19 cellular contexts compared by ENCODE assay signal in the genomic region with DNA sequence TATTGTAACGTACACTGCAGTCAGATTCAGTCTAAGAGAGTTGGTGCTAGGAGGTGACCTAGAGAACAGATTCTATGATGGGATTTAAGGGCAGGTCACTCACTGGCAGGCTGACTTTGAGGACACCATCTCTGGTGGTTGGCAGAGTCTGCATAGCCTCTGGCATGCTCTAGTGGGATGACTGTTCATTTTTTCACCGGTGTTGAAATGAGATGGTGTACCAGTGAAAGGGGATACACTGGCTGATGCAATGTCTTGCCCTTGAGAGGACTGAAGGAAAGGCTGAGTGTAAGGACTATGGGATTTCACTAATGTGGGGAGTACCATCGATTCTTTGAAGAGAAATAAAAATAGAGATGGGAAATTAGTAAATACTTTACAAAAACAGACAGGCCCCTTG.
"Had no signal": no experiment of that assay in that cellular context is flagged by ENCODE, and none has a peak within 500 bp of the region (broad histone marks: within the 10 kb centered on the region; RNA-seq: fewer than 3 reads in every experiment).

No MANE protein-coding gene starts in this region.

- DNase-seq: activated B cell treated with CpG ODN at 0.5 μM for 24 hours; activated CD4-positive, alpha-beta T cell treated with anti-CD3 and anti-CD28 coated beads, Interleukin-2, amount 10 ng/mL, durations not matched to agents 24 days and 14 days; activated CD8-positive, alpha-beta T cell treated with anti-CD3 and anti-CD28 coated beads, Interleukin-2, amount 10 ng/mL, durations not matched to agents 7 days and 5 days; activated effector memory CD4-positive, alpha-beta T cell treated with Interleukin-2 at 50 U/mL for 16 hours; activated naive CD4-positive, alpha-beta T cell treated with anti-CD3 and anti-CD28 coated beads, Interleukin-2, amount 10 ng/mL, durations not matched to agents 7 days and 5 days; activated naive CD8-positive, alpha-beta T cell treated with anti-CD3 and anti-CD28 coated beads, Interleukin-2, amount 50 U/mL, for 24 hours; activated T-cell treated with anti-CD3 and anti-CD28 coated beads, Interleukin-2, amount 50 U/mL, for 48 hours; aorta; brain microvascular endothelial cell; cortex of kidney; hippocampal formation; left lung; midbrain; sigmoid colon; stimulated activated CD8-positive, alpha-beta memory T cell treated with anti-CD3 and anti-CD28 coated beads, Interleukin-4, amount 100 ng/mL, for 48 hours; stimulated activated naive CD4-positive, alpha-beta T cell; upper lobe of right lung had no signal

- H3K36me3 ChIP-seq: brain microvascular endothelial cell, left lung, sigmoid colon, upper lobe of right lung had no signal

- H3K27ac Mint-ChIP-seq: activated B cell treated with CpG ODN at 0.5 μM for 24 hours; activated CD4-positive, alpha-beta T cell treated with anti-CD3 and anti-CD28 coated beads, Interleukin-2, amount 10 ng/mL, durations not matched to agents 24 days and 14 days; activated CD8-positive, alpha-beta T cell treated with anti-CD3 and anti-CD28 coated beads, Interleukin-2, amount 10 ng/mL, durations not matched to agents 7 days and 5 days; activated naive CD4-positive, alpha-beta T cell treated with anti-CD3 and anti-CD28 coated beads, Interleukin-2, amount 10 ng/mL, durations not matched to agents 7 days and 5 days; activated naive CD8-positive, alpha-beta T cell treated with anti-CD3 and anti-CD28 coated beads, Interleukin-2, amount 50 U/mL, for 24 hours; nephron had no signal

- H3K4me3 ChIP-seq: left lung, sigmoid colon, upper lobe of right lung had no signal

- H3K4me1 Mint-ChIP-seq: activated B cell treated with CpG ODN at 0.5 μM for 24 hours; activated CD4-positive, alpha-beta T cell treated with anti-CD3 and anti-CD28 coated beads, Interleukin-2, amount 10 ng/mL, durations not matched to agents 24 days and 14 days; activated naive CD4-positive, alpha-beta T cell treated with anti-CD3 and anti-CD28 coated beads, Interleukin-2, amount 10 ng/mL, durations not matched to agents 7 days and 5 days; activated naive CD8-positive, alpha-beta T cell treated with anti-CD3 and anti-CD28 coated beads, Interleukin-2, amount 50 U/mL, for 24 hours; central memory CD8-positive, alpha-beta T cell had no signal

- H3K27me3 Mint-ChIP-seq: activated B cell treated with CpG ODN at 0.5 μM for 24 hours; activated CD4-positive, alpha-beta T cell treated with anti-CD3 and anti-CD28 coated beads, Interleukin-2, amount 10 ng/mL, durations not matched to agents 24 days and 14 days; activated naive CD4-positive, alpha-beta T cell treated with anti-CD3 and anti-CD28 coated beads, Interleukin-2, amount 10 ng/mL, durations not matched to agents 7 days and 5 days; central memory CD8-positive, alpha-beta T cell had no signal

- H3K27me3 ChIP-seq: brain microvascular endothelial cell, left lung, sigmoid colon, upper lobe of right lung had no signal

- H3K4me1 ChIP-seq: left lung, sigmoid colon, upper lobe of right lung had no signal

- H3K27ac ChIP-seq: brain microvascular endothelial cell, left lung, sigmoid colon, upper lobe of right lung had no signal

- H3K9me3 Mint-ChIP-seq: activated B cell treated with CpG ODN at 0.5 μM for 24 hours; activated CD4-positive, alpha-beta T cell treated with anti-CD3 and anti-CD28 coated beads, Interleukin-2, amount 10 ng/mL, durations not matched to agents 24 days and 14 days; activated naive CD4-positive, alpha-beta T cell treated with anti-CD3 and anti-CD28 coated beads, Interleukin-2, amount 10 ng/mL, durations not matched to agents 7 days and 5 days; activated naive CD8-positive, alpha-beta T cell treated with anti-CD3 and anti-CD28 coated beads, Interleukin-2, amount 50 U/mL, for 24 hours; central memory CD8-positive, alpha-beta T cell had no signal

- ATAC-seq: activated CD8-positive, alpha-beta T cell treated with anti-CD3 and anti-CD28 coated beads, Interleukin-2, amount 10 ng/mL, durations not matched to agents 7 days and 5 days; activated naive CD8-positive, alpha-beta T cell treated with anti-CD3 and anti-CD28 coated beads, Interleukin-2, amount 50 U/mL, for 24 hours; left lung; upper lobe of right lung had no signal

- H3K9me3 ChIP-seq: left lung, upper lobe of right lung had no signal

- H3K4me3 Mint-ChIP-seq: activated B cell treated with CpG ODN at 0.5 μM for 24 hours; activated CD4-positive, alpha-beta T cell treated with anti-CD3 and anti-CD28 coated beads, Interleukin-2, amount 10 ng/mL, durations not matched to agents 24 days and 14 days; activated CD8-positive, alpha-beta T cell treated with anti-CD3 and anti-CD28 coated beads, Interleukin-2, amount 10 ng/mL, durations not matched to agents 7 days and 5 days; activated naive CD4-positive, alpha-beta T cell treated with anti-CD3 and anti-CD28 coated beads, Interleukin-2, amount 10 ng/mL, durations not matched to agents 7 days and 5 days; activated naive CD8-positive, alpha-beta T cell treated with anti-CD3 and anti-CD28 coated beads, Interleukin-2, amount 50 U/mL, for 24 hours; central memory CD8-positive, alpha-beta T cell; nephron had no signal

- H3K36me3 Mint-ChIP-seq: activated naive CD4-positive, alpha-beta T cell treated with anti-CD3 and anti-CD28 coated beads, Interleukin-2, amount 10 ng/mL, durations not matched to agents 7 days and 5 days had no signal
